1 cellular context compared by ENCODE assay signal in the genomic region with DNA sequence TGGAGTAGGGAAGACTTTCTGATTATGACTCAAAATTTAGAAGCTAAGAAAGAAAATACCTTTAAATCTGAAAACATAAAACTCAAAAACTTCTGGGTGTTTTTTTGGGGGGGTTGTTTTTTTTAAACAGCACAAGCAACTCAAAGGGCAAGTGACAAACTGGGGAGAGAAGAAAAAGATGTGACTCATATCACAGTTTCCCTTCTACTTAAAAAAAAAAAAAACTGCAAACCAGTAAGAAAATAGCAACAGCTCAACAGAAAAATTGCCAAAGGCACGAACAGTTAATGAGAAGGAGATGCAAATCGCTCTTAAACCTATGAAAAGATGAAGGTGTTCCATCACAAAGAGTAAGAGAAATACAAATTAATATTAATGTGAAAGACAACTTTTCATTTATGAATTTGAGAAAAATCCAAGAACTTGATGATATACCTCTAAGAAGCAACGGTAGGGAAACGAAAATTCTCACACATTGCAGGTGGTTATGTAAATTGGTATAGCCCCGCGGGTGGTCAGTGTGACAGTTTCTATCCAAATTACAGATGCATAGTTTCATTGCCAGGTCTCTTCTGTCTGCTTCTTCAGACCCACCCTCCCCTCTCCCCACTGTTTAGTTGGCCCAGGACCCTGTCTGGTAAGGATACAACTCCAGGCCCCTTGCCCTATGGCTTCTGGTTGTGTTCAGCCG.
TF ChIP-seq lines count a peak whose summit lies in the region.

No MANE protein-coding gene starts in this region.

TF ChIP-seq in GM12878, 131 proteins besides CTCF, POLR2A, EP300 and RAD21 (continued from another document):
- TF ChIP-seq, protein P1, sequence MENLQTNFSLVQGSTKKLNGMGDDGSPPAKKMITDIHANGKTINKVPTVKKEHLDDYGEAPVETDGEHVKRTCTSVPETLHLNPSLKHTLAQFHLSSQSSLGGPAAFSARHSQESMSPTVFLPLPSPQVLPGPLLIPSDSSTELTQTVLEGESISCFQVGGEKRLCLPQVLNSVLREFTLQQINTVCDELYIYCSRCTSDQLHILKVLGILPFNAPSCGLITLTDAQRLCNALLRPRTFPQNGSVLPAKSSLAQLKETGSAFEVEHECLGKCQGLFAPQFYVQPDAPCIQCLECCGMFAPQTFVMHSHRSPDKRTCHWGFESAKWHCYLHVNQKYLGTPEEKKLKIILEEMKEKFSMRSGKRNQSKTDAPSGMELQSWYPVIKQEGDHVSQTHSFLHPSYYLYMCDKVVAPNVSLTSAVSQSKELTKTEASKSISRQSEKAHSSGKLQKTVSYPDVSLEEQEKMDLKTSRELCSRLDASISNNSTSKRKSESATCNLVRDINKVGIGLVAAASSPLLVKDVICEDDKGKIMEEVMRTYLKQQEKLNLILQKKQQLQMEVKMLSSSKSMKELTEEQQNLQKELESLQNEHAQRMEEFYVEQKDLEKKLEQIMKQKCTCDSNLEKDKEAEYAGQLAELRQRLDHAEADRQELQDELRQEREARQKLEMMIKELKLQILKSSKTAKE (IDR thresholded peaks at IDR 0.05; ENCODE audit: low read depth, poor library complexity, severe bottlenecking) = peak; percentile 82
- TF ChIP-seq BACH1 (IDR thresholded peaks at IDR 0.05; ENCODE audit: borderline replicate concordance) = peak; percentile 25; the same call in 1 of the 2 replicates
- TF ChIP-seq NR2C1 (IDR thresholded peaks at IDR 0.05) = no peak
- TF ChIP-seq, protein P2, sequence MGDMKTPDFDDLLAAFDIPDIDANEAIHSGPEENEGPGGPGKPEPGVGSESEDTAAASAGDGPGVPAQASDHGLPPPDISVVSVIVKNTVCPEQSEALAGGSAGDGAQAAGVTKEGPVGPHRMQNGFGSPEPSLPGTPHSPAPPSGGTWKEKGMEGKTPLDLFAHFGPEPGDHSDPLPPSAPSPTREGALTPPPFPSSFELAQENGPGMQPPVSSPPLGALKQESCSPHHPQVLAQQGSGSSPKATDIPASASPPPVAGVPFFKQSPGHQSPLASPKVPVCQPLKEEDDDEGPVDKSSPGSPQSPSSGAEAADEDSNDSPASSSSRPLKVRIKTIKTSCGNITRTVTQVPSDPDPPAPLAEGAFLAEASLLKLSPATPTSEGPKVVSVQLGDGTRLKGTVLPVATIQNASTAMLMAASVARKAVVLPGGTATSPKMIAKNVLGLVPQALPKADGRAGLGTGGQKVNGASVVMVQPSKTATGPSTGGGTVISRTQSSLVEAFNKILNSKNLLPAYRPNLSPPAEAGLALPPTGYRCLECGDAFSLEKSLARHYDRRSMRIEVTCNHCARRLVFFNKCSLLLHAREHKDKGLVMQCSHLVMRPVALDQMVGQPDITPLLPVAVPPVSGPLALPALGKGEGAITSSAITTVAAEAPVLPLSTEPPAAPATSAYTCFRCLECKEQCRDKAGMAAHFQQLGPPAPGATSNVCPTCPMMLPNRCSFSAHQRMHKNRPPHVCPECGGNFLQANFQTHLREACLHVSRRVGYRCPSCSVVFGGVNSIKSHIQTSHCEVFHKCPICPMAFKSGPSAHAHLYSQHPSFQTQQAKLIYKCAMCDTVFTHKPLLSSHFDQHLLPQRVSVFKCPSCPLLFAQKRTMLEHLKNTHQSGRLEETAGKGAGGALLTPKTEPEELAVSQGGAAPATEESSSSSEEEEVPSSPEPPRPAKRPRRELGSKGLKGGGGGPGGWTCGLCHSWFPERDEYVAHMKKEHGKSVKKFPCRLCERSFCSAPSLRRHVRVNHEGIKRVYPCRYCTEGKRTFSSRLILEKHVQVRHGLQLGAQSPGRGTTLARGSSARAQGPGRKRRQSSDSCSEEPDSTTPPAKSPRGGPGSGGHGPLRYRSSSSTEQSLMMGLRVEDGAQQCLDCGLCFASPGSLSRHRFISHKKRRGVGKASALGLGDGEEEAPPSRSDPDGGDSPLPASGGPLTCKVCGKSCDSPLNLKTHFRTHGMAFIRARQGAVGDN (IDR thresholded peaks at IDR 0.05) = no peak
- TF ChIP-seq NRF1 (conservative IDR thresholded peaks at IDR 0.05; ENCODE audit: low read depth, low read length) = no peak
- TF ChIP-seq, protein P3, sequence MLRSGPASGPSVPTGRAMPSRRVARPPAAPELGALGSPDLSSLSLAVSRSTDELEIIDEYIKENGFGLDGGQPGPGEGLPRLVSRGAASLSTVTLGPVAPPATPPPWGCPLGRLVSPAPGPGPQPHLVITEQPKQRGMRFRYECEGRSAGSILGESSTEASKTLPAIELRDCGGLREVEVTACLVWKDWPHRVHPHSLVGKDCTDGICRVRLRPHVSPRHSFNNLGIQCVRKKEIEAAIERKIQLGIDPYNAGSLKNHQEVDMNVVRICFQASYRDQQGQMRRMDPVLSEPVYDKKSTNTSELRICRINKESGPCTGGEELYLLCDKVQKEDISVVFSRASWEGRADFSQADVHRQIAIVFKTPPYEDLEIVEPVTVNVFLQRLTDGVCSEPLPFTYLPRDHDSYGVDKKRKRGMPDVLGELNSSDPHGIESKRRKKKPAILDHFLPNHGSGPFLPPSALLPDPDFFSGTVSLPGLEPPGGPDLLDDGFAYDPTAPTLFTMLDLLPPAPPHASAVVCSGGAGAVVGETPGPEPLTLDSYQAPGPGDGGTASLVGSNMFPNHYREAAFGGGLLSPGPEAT (IDR thresholded peaks at IDR 0.05; ENCODE audit: low read depth) = peak; percentile 93
- peak; percentile 69 for TF ChIP-seq BMI1 (IDR thresholded peaks at IDR 0.05; ENCODE audit: borderline replicate concordance)
- TF ChIP-seq CEBPB (IDR thresholded peaks at IDR 0.05; ENCODE audit: borderline replicate concordance in 1 of 2, low read depth in 2 of 2, low read length in 2 of 2) = 0 out of 4 replicates have a peak, but pooled peaks of 1 of the 2 experiments have one; percentile 43
- peak; percentile 99 for TF ChIP-seq ZNF384 (IDR thresholded peaks at IDR 0.05; ENCODE audit: borderline replicate concordance, low read depth, low read length)
- TF ChIP-seq ZNF24 (IDR thresholded peaks at IDR 0.05) = no peak
- peak; percentile 29 for TF ChIP-seq DPF2 (IDR thresholded peaks at IDR 0.05)
- no peak; the same call in 1 of the 2 replicates for TF ChIP-seq TCF12 (IDR thresholded peaks at IDR 0.05; ENCODE audit: low read depth, low read length)
- TF ChIP-seq, protein P4, sequence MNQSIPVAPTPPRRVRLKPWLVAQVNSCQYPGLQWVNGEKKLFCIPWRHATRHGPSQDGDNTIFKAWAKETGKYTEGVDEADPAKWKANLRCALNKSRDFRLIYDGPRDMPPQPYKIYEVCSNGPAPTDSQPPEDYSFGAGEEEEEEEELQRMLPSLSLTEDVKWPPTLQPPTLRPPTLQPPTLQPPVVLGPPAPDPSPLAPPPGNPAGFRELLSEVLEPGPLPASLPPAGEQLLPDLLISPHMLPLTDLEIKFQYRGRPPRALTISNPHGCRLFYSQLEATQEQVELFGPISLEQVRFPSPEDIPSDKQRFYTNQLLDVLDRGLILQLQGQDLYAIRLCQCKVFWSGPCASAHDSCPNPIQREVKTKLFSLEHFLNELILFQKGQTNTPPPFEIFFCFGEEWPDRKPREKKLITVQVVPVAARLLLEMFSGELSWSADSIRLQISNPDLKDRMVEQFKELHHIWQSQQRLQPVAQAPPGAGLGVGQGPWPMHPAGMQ (IDR thresholded peaks at IDR 0.05; ENCODE audit: borderline replicate concordance) = no peak
- peak; percentile 89 for TF ChIP-seq MTA2 (IDR thresholded peaks at IDR 0.05; ENCODE audit: low read depth)
- TF ChIP-seq TARDBP (IDR thresholded peaks at IDR 0.05; ENCODE audit: borderline replicate concordance) = no peak
- TF ChIP-seq SRF (IDR thresholded peaks at IDR 0.05; ENCODE audit: low read depth in 2 of 2, low read length in 2 of 2) = no peak
- TF ChIP-seq GABPA (IDR thresholded peaks at IDR 0.05; ENCODE audit: low read depth) = peak; percentile 41; the same call in 1 of the 2 replicates
- 0 out of 2 replicates have a peak, but pooled peaks have one; percentile 20 for TF ChIP-seq SMC3 (IDR thresholded peaks at IDR 0.05; ENCODE audit: borderline replicate concordance, low read length)
- TF ChIP-seq CREM (IDR thresholded peaks at IDR 0.05; ENCODE audit: low read depth) = peak; percentile 31; the same call in 1 of the 2 replicates
- peak; percentile 54; the same call in 1 of the 2 replicates for TF ChIP-seq CBX5 (IDR thresholded peaks at IDR 0.05; ENCODE audit: low read depth)
- TF ChIP-seq TCF3 (IDR thresholded peaks at IDR 0.05; ENCODE audit: borderline replicate concordance, insufficient read depth, low read depth, low read length) = no peak
- peak; percentile 7 for TF ChIP-seq SP1 (IDR thresholded peaks at IDR 0.05; ENCODE audit: low read depth, low read length)
- TF ChIP-seq MXI1 (IDR thresholded peaks at IDR 0.05; ENCODE audit: low read depth, low read length) = no peak; the same call in 1 of the 2 replicates
- peak; percentile 77 for TF ChIP-seq POLR2AphosphoS5 (IDR thresholded peaks at IDR 0.05; ENCODE audit: low read length)
- TF ChIP-seq NBN (IDR thresholded peaks at IDR 0.05) = peak; percentile 95
- TF ChIP-seq MEF2A (IDR thresholded peaks at IDR 0.05; ENCODE audit: insufficient read depth, low read depth, low read length) = peak; percentile 67
- peak; percentile 56 for TF ChIP-seq SMAD1 (IDR thresholded peaks at IDR 0.05; ENCODE audit: low read depth, partially characterized antibody)
TF ChIP-seq in GM12878: peak in this region for 48.
